Comparison of ENCODE assay signal across 7 cellular contexts in the genomic region with DNA sequence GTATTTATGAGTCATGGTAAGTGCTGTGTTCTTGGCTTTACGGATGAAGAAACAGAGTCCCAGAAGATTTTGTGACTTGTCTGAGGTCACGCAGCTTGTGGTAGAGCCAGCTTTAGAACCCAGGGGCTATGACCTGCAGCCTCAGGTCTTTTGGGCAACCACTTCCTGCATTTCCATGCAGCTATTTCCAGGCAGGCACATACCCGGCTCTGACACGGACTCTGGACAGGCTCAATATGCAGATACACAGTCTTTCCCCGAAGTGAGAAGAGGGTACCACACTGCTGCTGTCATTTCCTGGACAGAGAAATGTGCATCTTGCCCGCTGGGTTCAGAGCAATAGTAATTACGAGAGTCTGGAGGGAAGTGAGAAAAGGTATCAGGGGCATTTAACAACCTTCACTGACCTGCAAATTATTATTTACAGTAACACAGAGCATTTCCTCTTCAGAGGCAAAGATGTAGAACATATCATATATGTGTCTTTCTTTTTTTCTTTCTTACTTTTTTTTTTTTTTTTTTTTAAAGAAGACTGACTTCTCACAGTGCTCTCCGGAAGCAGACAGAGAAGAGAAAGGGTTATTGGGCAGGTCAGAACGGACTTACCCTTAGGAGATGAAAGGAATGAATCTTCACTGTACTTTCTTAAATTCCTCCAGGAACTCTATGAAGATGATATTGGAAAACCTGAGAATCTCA.
DNase-seq lines count a peak whose midpoint lies in the region; ATAC-seq and TF ChIP-seq lines count a peak whose summit lies in the region.

No MANE protein-coding gene starts in this region.

- ATAC-seq in GM19043 (IDR thresholded peaks at IDR 0.05; ENCODE audit: low read depth, unreplicated experiment) (peak; percentile 92), HG02938 (IDR thresholded peaks at IDR 0.05; ENCODE audit: unreplicated experiment) (peak; percentile 93)

- no peak for TF ChIP-seq CTCF in fibroblast of villous mesenchyme (IDR thresholded peaks at IDR 0.05; ENCODE audit: insufficient read depth, low read depth, low read length)

- DNase-seq in RPMI8226 (peak; percentile 26), fibroblast of villous mesenchyme (ENCODE audit: low read depth) (peak; percentile 44), DMS79 (lab: John Stamatoyannopoulos, UW) (no peak), cortex of kidney (lab: John Stamatoyannopoulos, UW) (no peak), activated gamma-delta T cell treated with Interleukin-2 at 50 U/mL for 16 hours (no peak)

- H3K4me3 ChIP-seq in fibroblast of villous mesenchyme (ENCODE audit: low read depth, low read length), result no peak overlapping the region

Comparison
In these comparisons a context has a peak if more than half of its experiments do, and no peak if none do; other contexts are left out.
1. DNase-seq: peak in RPMI8226 (single experiment) and fibroblast of villous mesenchyme (single experiment); none in DMS79 (single experiment), cortex of kidney (single experiment) and activated gamma-delta T cell treated with Interleukin-2 at 50 U/mL for 16 hours (single experiment).